Comparison of ENCODE assay signal across 8 cellular contexts in the genomic region with DNA sequence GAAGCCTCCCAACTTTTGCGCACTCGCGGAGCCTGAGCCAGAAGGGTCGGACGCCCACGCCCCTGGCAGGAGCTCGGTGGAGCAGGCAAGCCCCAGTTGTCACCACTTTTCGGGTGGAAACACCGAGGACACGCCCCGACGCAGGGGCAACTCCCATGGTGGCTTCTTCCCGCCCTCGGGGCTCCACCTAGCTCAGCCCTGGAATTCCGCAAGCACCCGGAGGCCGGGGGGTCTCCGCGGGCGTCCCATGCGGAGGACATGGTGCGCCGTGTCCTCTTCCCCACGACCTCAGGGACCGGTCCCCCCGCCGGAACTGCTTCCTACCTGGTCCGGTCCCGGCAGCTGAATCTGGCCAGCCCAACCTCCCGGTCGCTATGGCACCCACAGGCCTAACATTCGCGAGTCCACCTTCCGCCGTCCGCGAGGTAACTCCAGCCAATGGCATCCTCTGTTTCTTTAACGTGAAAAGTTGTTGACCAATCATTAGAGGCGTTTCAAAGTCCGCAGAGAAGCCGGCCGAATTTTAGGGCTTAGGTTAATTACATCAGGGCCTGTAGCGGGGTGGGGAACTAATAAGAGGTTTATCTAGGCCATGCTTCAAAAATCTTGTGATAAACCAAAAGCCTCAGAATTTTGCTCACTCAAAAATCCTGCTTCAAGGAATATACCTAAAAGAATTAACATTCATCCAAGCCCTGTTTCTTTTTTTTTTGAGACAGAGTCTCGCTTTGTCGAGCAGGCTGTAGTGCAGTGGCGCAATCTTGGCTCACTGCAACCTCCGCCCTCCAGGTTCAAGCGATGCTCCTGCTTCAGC. TPM values are rescaled to one million over a fixed set of nuclear protein-coding genes. Genes with fewer than 3 reads are reported as not detected.
A peak's percentile ranks its signal among the peaks of the same experiment; 100 is the strongest.
DNase-seq lines count a peak whose midpoint lies in the region; ATAC-seq and TF ChIP-seq lines count a peak whose summit lies in the region.

A gene with protein sequence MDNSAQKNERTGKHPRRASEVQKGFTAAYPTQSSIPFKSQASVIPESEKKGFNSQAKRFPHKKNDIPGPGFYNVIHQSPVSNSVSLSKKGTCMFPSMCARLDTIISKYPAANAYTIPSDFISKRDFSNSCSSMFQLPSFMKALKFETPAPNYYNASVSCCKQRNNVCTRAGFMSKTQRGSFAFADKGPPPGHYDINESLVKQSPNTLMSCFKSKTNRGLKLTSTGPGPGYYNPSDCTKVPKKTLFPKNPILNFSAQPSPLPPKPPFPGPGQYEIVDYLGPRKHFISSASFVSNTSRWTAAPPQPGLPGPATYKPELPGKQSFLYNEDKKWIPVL (minus strand): TSS at position 433 of the 814 bp plus-strand sequence. CDS start 12,394 bp downstream, outside the sequence.

- H4K20me1 ChIP-seq in OCI-LY3 (ENCODE audit: insufficient read depth, low read length), result no peaks in the 10 kb centered on the region

- H3K4me1 ChIP-seq in OCI-LY3 (ENCODE audit: low read length), result peaks cover 23% of the 10 kb centered on the region

- H3K79me2 ChIP-seq in OCI-LY3 (ENCODE audit: low read length), result peaks cover 12% of the 10 kb centered on the region; the same call in 1 of the 2 replicates

- no peaks in the 10 kb centered on the region for H3K27me3 ChIP-seq in OCI-LY3 (ENCODE audit: low read depth, low read length)

- peak within 1 kb of the TSS; percentile 91 for H3K4me3 ChIP-seq in OCI-LY3 (ENCODE audit: low read length)

- H3K27ac ChIP-seq in OCI-LY3 (ENCODE audit: low read length) (peak within 1 kb of the TSS; percentile 52), epithelial cell of prostate (peak within 1 kb of the TSS; percentile 85)

- peak within 1 kb of the TSS; percentile 95 for H3K4me2 ChIP-seq in OCI-LY3 (ENCODE audit: low read length)

- H3K9ac ChIP-seq in OCI-LY3 (ENCODE audit: low read length), result peak within 1 kb of the TSS; percentile 78

- peaks cover 2% of the 10 kb centered on the region for H3K36me3 ChIP-seq in OCI-LY3 (replicated peaks; ENCODE audit: low read depth, low read length)

- TF ChIP-seq CTCF in OCI-LY3 (IDR thresholded peaks at IDR 0.05; ENCODE audit: low read depth, low read length), result no peak

- peak within 1 kb of the TSS; percentile 34; the same call in 1 of the 2 replicates for H2AFZ ChIP-seq in OCI-LY3 (ENCODE audit: low read depth, low read length)

- H3K9me3 ChIP-seq in OCI-LY3 (ENCODE audit: insufficient read depth, low read length), result no peaks in the 10 kb centered on the region

- DNase-seq in DMS153 treated with DMSO at 0.1 percent for 48 hours (lab: John Stamatoyannopoulos, UW; ENCODE audit: unreplicated experiment), result peak; percentile 82
- peak; percentile 99 for DNase-seq in HT-29 (ENCODE audit: low spot score)
- peak; percentile 77 for DNase-seq in activated T-cell treated with anti-CD3 and anti-CD28 coated beads for 48 hours (ENCODE audit: low read depth)
- no peak for DNase-seq in epithelial cell of prostate (ENCODE audit: low read depth, low spot score)
- DNase-seq in midbrain (lab: John Stamatoyannopoulos, UW), result peak; percentile 92
- peak; percentile 42 to 57 for DNase-seq in stimulated activated CD8-positive, alpha-beta memory T cell treated with anti-CD3 and anti-CD28 coated beads, Interleukin-15, amount 100 ng/mL, for 4 hours (ENCODE audit: low read depth in 2 of 2)

- no peak for ATAC-seq in HG02870 (IDR thresholded peaks at IDR 0.05; ENCODE audit: unreplicated experiment)

RNA-seq across cellular contexts. Expression of the gene that starts here (rescaled TPM):
- total RNA-seq in HT-29 (2014; rRNA removed; shearing (Covaris generic)), result 5.3 and 5.4 TPM in 2 replicates
